Comparison of ENCODE assay signal across 13 cellular contexts in the genomic region with DNA sequence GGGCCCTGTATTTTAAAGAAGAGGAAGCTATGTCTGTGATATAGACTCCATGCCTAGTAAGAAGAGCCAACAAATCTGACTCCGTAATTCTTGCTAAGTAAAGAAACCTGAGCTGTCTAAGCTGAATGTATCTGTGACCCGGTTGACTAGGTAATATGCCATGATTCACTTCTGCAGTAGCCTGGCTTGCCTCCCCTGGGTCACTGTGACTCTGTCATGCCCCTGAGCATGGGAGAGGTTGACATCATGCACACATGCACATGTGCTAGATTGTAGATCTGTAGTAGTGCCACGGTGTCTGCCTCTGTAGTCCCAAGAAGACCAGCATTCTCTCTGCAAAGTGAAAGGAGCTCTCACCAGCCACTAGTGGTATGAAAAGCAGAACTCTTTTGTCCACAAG. TPM values are rescaled to one million over a fixed set of nuclear protein-coding genes. Genes with fewer than 3 reads are reported as not detected.
DNase-seq lines count a peak whose midpoint lies in the region; ATAC-seq, FAIRE-seq and TF ChIP-seq lines count a peak whose summit lies in the region.
"Had no signal": no experiment of that assay in that cellular context is flagged by ENCODE, and none has a peak within 500 bp of the region (broad histone marks: within the 10 kb centered on the region; RNA-seq: fewer than 3 reads in every experiment).

No MANE protein-coding gene starts in this region.

- no peaks in the 10 kb centered on the region for H3K27me3 Mint-ChIP-seq in mesothelial cell of epicardium (ENCODE audit: low read depth)
- H3K27me3 Mint-ChIP-seq: activated CD8-positive, alpha-beta T cell treated with anti-CD3 and anti-CD28 coated beads for 36 hours; memory B cell had no signal

- intact Hi-C loops in GM12878 (cut with micrococcal nuclease; ENCODE audit: unreplicated experiment), result no loop called here
- intact Hi-C loops in sigmoid colon (cut with DNase I), result no loop called here

- peaks cover 12% of the 10 kb centered on the region for H3K36me3 Mint-ChIP-seq in mesothelial cell of epicardium

- H3K4me3 Mint-ChIP-seq in mesothelial cell of epicardium, result no peak overlapping the region
- H3K4me3 Mint-ChIP-seq: activated CD8-positive, alpha-beta T cell treated with anti-CD3 and anti-CD28 coated beads for 36 hours; memory B cell had no signal

- TF ChIP-seq CTCF in C4-2B (conservative IDR thresholded peaks at IDR 0.05), result no peak
- TF ChIP-seq CTCF in GM12878 (IDR thresholded peaks at IDR 0.05 in 2 of 3, conservative IDR thresholded peaks at IDR 0.05 in 1 of 3; ENCODE audit: control insufficient read depth in 2 of 3, extremely low read depth in 1 of 3, insufficient read depth in 1 of 3, low read depth in 3 of 3, low read length in 3 of 3), result no peak
- no peak for TF ChIP-seq CTCF in mesothelial cell of epicardium (IDR thresholded peaks at IDR 0.05; ENCODE audit: unreplicated experiment)
- no peak for TF ChIP-seq CTCF in sigmoid colon (IDR thresholded peaks at IDR 0.05)

- peak; percentile 71 for ATAC-seq in GM12878
- no peak for ATAC-seq in GM21786 (IDR thresholded peaks at IDR 0.05; ENCODE audit: unreplicated experiment)
- ATAC-seq: activated CD8-positive, alpha-beta T cell treated with anti-CD3 and anti-CD28 coated beads for 36 hours had no signal

- H3K9ac ChIP-seq in GM12878 (ENCODE audit: control insufficient read depth, insufficient read depth, low read length), result no peak overlapping the region

- peak overlapping the region; percentile 3 for H3K27ac Mint-ChIP-seq in mesothelial cell of epicardium
- H3K27ac Mint-ChIP-seq: activated CD8-positive, alpha-beta T cell treated with anti-CD3 and anti-CD28 coated beads for 36 hours; memory B cell had no signal

- no peaks in the 10 kb centered on the region for H3K4me1 ChIP-seq in GM12878 (ENCODE audit: control insufficient read depth, insufficient read depth, low read length)
- H3K4me1 ChIP-seq in sigmoid colon, result peaks cover 0 to 6% (median 0%) of the 10 kb centered on the region in 4 donors
- H3K4me1 ChIP-seq: SJCRH30 had no signal

- H3K27ac ChIP-seq in C4-2B (peak overlapping the region; percentile 15; the same call in 1 of the 2 replicates), GM12878 (ENCODE audit: control insufficient read depth, insufficient read depth) (no peak overlapping the region), sigmoid colon (no peak overlapping the region)
- H3K27ac ChIP-seq: SJCRH30 had no signal

- POLR2A ChIA-PET in GM12878 (lab: Charles Lee), result interaction anchor here (0.5 kb wide), 1 partner anchor 274 kb away, joined by 6 read pairs; no protein-coding TSS in a partner anchor

- FAIRE-seq in GM12878 (lab: Jason Lieb, UNC), result no peak

- RAD21 ChIA-PET in GM12878 (lab: Charles Lee; ENCODE audit: unreplicated experiment), result interaction anchor here (0.7 to 1.2 kb wide), 4 partner anchors 9 to 148 kb away, joined by 3 to 4 read pairs (median 3); no protein-coding TSS in a partner anchor

- H3K4me3 ChIP-seq in GM12878, result no peak overlapping the region
- H3K4me3 ChIP-seq in sigmoid colon, result no peak overlapping the region
- H3K4me3 ChIP-seq: SJCRH30 had no signal

- H2AFZ ChIP-seq in GM12878 (ENCODE audit: control insufficient read depth, low read depth, low read length), result no peak overlapping the region

- H3K4me1 Mint-ChIP-seq in mesothelial cell of epicardium, result peaks cover 7% of the 10 kb centered on the region
- H3K4me1 Mint-ChIP-seq: memory B cell had no signal

- H4K20me1 ChIP-seq in GM12878 (ENCODE audit: control insufficient read depth, insufficient read depth), result no peaks in the 10 kb centered on the region

- no TSS peak for BruUV-seq in GM12878 (replicated peaks; lab: Mats Ljungman, UMichigan)

- H3K4me2 ChIP-seq in GM12878 (ENCODE audit: control insufficient read depth, insufficient read depth), result no peak overlapping the region

- TF ChIP-seq POLR2A in GM12878 (IDR thresholded peaks at IDR 0.05; ENCODE audit: low read depth, low read length) (no peak), sigmoid colon (IDR thresholded peaks at IDR 0.05) (no peak)

- in situ Hi-C loops in GM12878 (cut with MboI), result no loop called here

- H3K36me3 ChIP-seq in GM12878 (ENCODE audit: control insufficient read depth in 2 of 2, insufficient read depth in 2 of 2, low read length in 1 of 2) (no peaks in the 10 kb centered on the region), sigmoid colon (peaks cover 0 to 9% (median 3%) of the 10 kb centered on the region in 4 donors)
- H3K36me3 ChIP-seq: SJCRH30 had no signal

- TF ChIP-seq EP300 in GM12878 (IDR thresholded peaks at IDR 0.05; ENCODE audit: borderline replicate concordance in 1 of 2, control insufficient read depth in 1 of 2, low read depth in 2 of 2, low read length in 2 of 2) (no peak), sigmoid colon (IDR thresholded peaks at IDR 0.05) (no peak)

- no peaks in the 10 kb centered on the region for H3K27me3 ChIP-seq in GM12878 (replicated peaks in 1 of 2; ENCODE audit: control insufficient read depth in 2 of 2, insufficient read depth in 2 of 2, low read length in 1 of 2)
- no peaks in the 10 kb centered on the region for H3K27me3 ChIP-seq in sigmoid colon
- H3K27me3 ChIP-seq: SJCRH30 had no signal

- H3K79me2 ChIP-seq in GM12878 (ENCODE audit: control insufficient read depth, insufficient read depth, low read length), result no peaks in the 10 kb centered on the region

- SMC1A ChIA-PET in GM12878 (lab: Charles Lee; ENCODE audit: uncharacterized antibody, unreplicated experiment), result interaction anchor here (0.6 to 3.0 kb wide), 11 partner anchors 10 to 141 kb away, joined by 3 to 11 read pairs (median 4); a partner anchor contains a TSS

- 18% methylated on average over 3 of the region's 3 CpGs for WGBS in GM12878 (ENCODE audit: insufficient coverage, insufficient replicate concordance, low lambda C conversion rate, missing lambda C conversion rate)
- WGBS in sigmoid colon, 2 donors, result 88 to 89% methylated on average over 3 of the region's 3 CpGs

- H3K9me3 ChIP-seq in GM12878 (replicated peaks; ENCODE audit: control insufficient read depth, insufficient read depth, low read length) (no peaks in the 10 kb centered on the region), sigmoid colon (no peaks in the 10 kb centered on the region)
- H3K9me3 ChIP-seq: SJCRH30 had no signal

- CTCF ChIA-PET in GM12878 (lab: Yijun Ruan, JAX), result interaction anchor here (0.7 to 22.4 kb wide), 5 partner anchors 27 to 198 kb away, joined by 3 to 481 read pairs (median 4); no protein-coding TSS in a partner anchor

- H3K9me3 Mint-ChIP-seq in mesothelial cell of epicardium, result no peaks in the 10 kb centered on the region
- H3K9me3 Mint-ChIP-seq: activated CD8-positive, alpha-beta T cell treated with anti-CD3 and anti-CD28 coated beads for 36 hours; memory B cell had no signal

- TF ChIP-seq RAD21 in GM12878 (IDR thresholded peaks at IDR 0.05; ENCODE audit: insufficient read depth, low read depth, low read length), result no peak

- DNase-seq in MV-4-11 (lab: John Stamatoyannopoulos, UW) (peak; percentile 62), GM12878 (ENCODE audit: low read depth, low spot score) (no peak), mesothelial cell of epicardium (ENCODE audit: low spot score in 2 of 2, unreplicated experiment in 2 of 2) (no peak), DMS153 treated with DMSO at 0.1 percent for 48 hours (lab: John Stamatoyannopoulos, UW; ENCODE audit: unreplicated experiment) (no peak), EL (no peak), sigmoid colon (no peak)
- DNase-seq: activated CD8-positive, alpha-beta T cell treated with anti-CD3 and anti-CD28 coated beads for 36 hours; DMS 273 treated with DMSO at 0.1 percent for 48 hours; NCI-H2081 treated with DMSO at 0.1 percent for 48 hours had no signal

TF ChIP-seq in GM12878, 131 proteins besides CTCF, POLR2A, EP300 and RAD21 (continues in another document):
- TF ChIP-seq ATF7 (IDR thresholded peaks at IDR 0.05; ENCODE audit: low read depth), result no peak
- TF ChIP-seq, protein P1, sequence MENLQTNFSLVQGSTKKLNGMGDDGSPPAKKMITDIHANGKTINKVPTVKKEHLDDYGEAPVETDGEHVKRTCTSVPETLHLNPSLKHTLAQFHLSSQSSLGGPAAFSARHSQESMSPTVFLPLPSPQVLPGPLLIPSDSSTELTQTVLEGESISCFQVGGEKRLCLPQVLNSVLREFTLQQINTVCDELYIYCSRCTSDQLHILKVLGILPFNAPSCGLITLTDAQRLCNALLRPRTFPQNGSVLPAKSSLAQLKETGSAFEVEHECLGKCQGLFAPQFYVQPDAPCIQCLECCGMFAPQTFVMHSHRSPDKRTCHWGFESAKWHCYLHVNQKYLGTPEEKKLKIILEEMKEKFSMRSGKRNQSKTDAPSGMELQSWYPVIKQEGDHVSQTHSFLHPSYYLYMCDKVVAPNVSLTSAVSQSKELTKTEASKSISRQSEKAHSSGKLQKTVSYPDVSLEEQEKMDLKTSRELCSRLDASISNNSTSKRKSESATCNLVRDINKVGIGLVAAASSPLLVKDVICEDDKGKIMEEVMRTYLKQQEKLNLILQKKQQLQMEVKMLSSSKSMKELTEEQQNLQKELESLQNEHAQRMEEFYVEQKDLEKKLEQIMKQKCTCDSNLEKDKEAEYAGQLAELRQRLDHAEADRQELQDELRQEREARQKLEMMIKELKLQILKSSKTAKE (IDR thresholded peaks at IDR 0.05; ENCODE audit: low read depth, poor library complexity, severe bottlenecking), result no peak
- no peak for TF ChIP-seq POLR2AphosphoS5 (IDR thresholded peaks at IDR 0.05; ENCODE audit: low read length)
- TF ChIP-seq GABPA (IDR thresholded peaks at IDR 0.05; ENCODE audit: low read depth), result no peak
- no peak for TF ChIP-seq KLF5 (IDR thresholded peaks at IDR 0.05; ENCODE audit: partially characterized antibody)
- no peak for TF ChIP-seq JUND (IDR thresholded peaks at IDR 0.05; ENCODE audit: low read depth, low read length)

RNA-seq across cellular contexts. Expression of a gene that starts 9.1 kb away (rescaled TPM):
- 5.8 and 6.4 TPM in 2 replicates for total RNA-seq in GM12878 (2013; cell fraction: nucleolus; rRNA removed)
- 2.4 and 3.3 TPM in 2 replicates for total RNA-seq in GM12878 (2014; rRNA removed)
- total RNA-seq in GM12878 (2014; rRNA removed; fragmentation: Illumina TruSeq; extraction: Trizol), result 2.3 and 3.5 TPM in 2 replicates
- 3.4 and 4.8 TPM in 2 replicates for total RNA-seq in GM12878 (2021)
- polyA plus RNA-seq in GM12878 (2011; ENCODE audit: low read depth), result 1.6 TPM
- polyA plus RNA-seq in GM12878 (2011; rRNA removed), result 3.3 and 4.3 TPM in 2 replicates
- 3.7 and 4.6 TPM in 2 replicates for polyA plus RNA-seq in GM12878 (2011; cell fraction: cytosol; rRNA removed)
- polyA plus RNA-seq in GM12878 (2011; cell fraction: nucleus; rRNA removed), result 11.1 and 11.6 TPM in 2 replicates
- 0.88 and 1.4 TPM in 2 replicates for polyA plus RNA-seq in GM12878 (2012)
- polyA plus RNA-seq in GM12878 (2014; fragmentation: Illumina TruSeq; extraction: Trizol), result 4.4 and 6.6 TPM in 2 replicates
- 1 to 10 TPM; 1.1 to 1.9 TPM for polyA plus RNA-seq in GM12878 (2014; fragmentation: Nextera tagmentation; extraction: Ambion mirVana)
- 3.7 TPM in 2 replicates for polyA plus RNA-seq in GM12878 (2014; rRNA removed)
- polyA plus RNA-seq in GM12878 (2016; fragmentation: Nextera tagmentation; extraction: Ambion mirVana), result 1 to 10 TPM; 2.2 to 2.3 TPM
- polyA minus RNA-seq in GM12878 (2011; rRNA and poly(A)+ RNA removed), result 6.6 and 10.1 TPM in 2 replicates
- polyA minus RNA-seq in GM12878 (2011; cell fraction: cytosol; rRNA and poly(A)+ RNA removed), result 1.7 TPM in 2 replicates
- polyA minus RNA-seq in GM12878 (2011; cell fraction: nucleus; rRNA and poly(A)+ RNA removed), result 1.7 and 3.9 TPM in 2 replicates
- 27.7 to 31.1 TPM (median 30.8 TPM) in 3 replicates for total RNA-seq in mesothelial cell of epicardium
- 1 to 10 TPM; 3.6 to 9.9 (median 6.3) TPM for total RNA-seq in sigmoid colon
- polyA plus RNA-seq in sigmoid colon, result 10 to 100 TPM in 1 of 3 donors, 1 to 10 TPM in 2; 6.0 to 11.9 (median 9.0) TPM
